21 cellular contexts compared by ENCODE assay signal in genomic region chr10:124747745-124748144, GRCh38.
"Had no signal": no experiment of that assay in that cellular context is flagged by ENCODE, and none has a peak within 500 bp of the region (broad histone marks: within the 10 kb centered on the region; RNA-seq: fewer than 3 reads in every experiment).

No MANE protein-coding gene starts in this region.

- H3K27me3 ChIP-seq: gastroesophageal sphincter, neutrophil, right lobe of liver, tibial artery had no signal

- ATAC-seq: gastroesophageal sphincter; left cardiac atrium; left ventricle myocardium superior; naive thymus-derived CD8-positive, alpha-beta T cell; psoas muscle; right lobe of liver; stimulated activated effector memory CD8-positive, alpha-beta T cell treated with anti-CD3 and anti-CD28 coated beads, Interleukin-12 subunit alpha, Interleukin-12 subunit beta, amount 100 ng/mL, for 72 hours; stimulated activated naive CD8-positive, alpha-beta T cell treated with anti-CD3 and anti-CD28 coated beads, Interleukin-15, Interleukin-2, amounts not matched to agents 100 U/mL and 50 U/mL, for 24 hours had no signal

- H3K27ac Mint-ChIP-seq: stimulated activated effector memory CD8-positive, alpha-beta T cell treated with anti-CD3 and anti-CD28 coated beads, Interleukin-12 subunit alpha, Interleukin-12 subunit beta, amount 100 ng/mL, for 72 hours had no signal

- H3K4me3 ChIP-seq: gastroesophageal sphincter, lung, psoas muscle, right lobe of liver, tibial artery had no signal

- H3K9me3 ChIP-seq: gastroesophageal sphincter, neutrophil, psoas muscle, right lobe of liver, tibial artery had no signal

- H3K27ac ChIP-seq: neutrophil, psoas muscle, right lobe of liver, tibial artery had no signal

- H3K36me3 ChIP-seq: neutrophil, right lobe of liver had no signal

- H3K27me3 Mint-ChIP-seq: naive thymus-derived CD8-positive, alpha-beta T cell had no signal

- H3K4me3 Mint-ChIP-seq: immature natural killer cell; naive thymus-derived CD8-positive, alpha-beta T cell; stimulated activated effector memory CD8-positive, alpha-beta T cell treated with anti-CD3 and anti-CD28 coated beads, Interleukin-12 subunit alpha, Interleukin-12 subunit beta, amount 100 ng/mL, for 72 hours had no signal

- DNase-seq: cerebellar nuclear complex; dermis blood vessel endothelial cell; effector CD4-positive, alpha-beta T cell; glutamatergic neuron; immature natural killer cell; kidney; left cardiac atrium; left ventricle myocardium superior; mesendoderm; naive thymus-derived CD8-positive, alpha-beta T cell; psoas muscle; retina; right lobe of liver; stimulated activated CD4-positive, alpha-beta T cell treated with anti-CD3 and anti-CD28 coated beads, Interleukin-4, amount 100 ng/mL, for 1 hour; stimulated activated CD8-positive, alpha-beta memory T cell treated with anti-CD3 and anti-CD28 coated beads, Interleukin-4, amount 100 ng/mL, for 48 hours; stimulated activated naive CD8-positive, alpha-beta T cell treated with anti-CD3 and anti-CD28 coated beads, Interleukin-15, Interleukin-2, amounts not matched to agents 100 U/mL and 50 U/mL, for 24 hours; tibial artery had no signal

- H3K9me3 Mint-ChIP-seq: immature natural killer cell; naive thymus-derived CD8-positive, alpha-beta T cell; stimulated activated effector memory CD8-positive, alpha-beta T cell treated with anti-CD3 and anti-CD28 coated beads, Interleukin-12 subunit alpha, Interleukin-12 subunit beta, amount 100 ng/mL, for 72 hours had no signal

- H3K36me3 Mint-ChIP-seq: immature natural killer cell had no signal
